18 cellular contexts compared by ENCODE assay signal in the genomic region with DNA sequence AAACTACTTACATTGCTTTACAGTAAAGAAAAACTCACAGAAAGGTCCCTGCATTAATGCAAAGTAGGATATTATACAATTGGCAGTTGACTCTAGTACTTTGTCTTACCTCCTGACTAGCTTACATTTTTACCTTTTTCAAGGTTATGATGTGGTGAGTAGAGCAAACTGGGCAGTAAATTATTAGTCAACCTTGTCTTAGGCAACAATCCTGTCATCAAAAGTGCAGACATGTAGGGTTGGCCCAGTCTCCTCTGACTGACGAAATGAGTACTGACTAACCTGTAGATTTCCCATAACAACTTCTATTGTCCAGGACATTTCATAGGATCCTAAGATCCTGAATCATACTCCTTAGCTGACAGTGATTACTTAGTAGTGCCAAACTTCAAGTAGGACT.
DNase-seq lines count a peak whose midpoint lies in the region; ATAC-seq, FAIRE-seq and TF ChIP-seq lines count a peak whose summit lies in the region.
"Had no signal": no experiment of that assay in that cellular context is flagged by ENCODE, and none has a peak within 500 bp of the region (broad histone marks: within the 10 kb centered on the region; RNA-seq: fewer than 3 reads in every experiment).

No MANE protein-coding gene starts in this region.

- H3K36me3 ChIP-seq in HepG2 (replicated peaks in 1 of 2; ENCODE audit: control insufficient read depth in 1 of 2, insufficient read depth in 2 of 2, low read length in 2 of 2), result 0 out of 5 replicates have a peak, but pooled peaks cover 0 to 2% of the 10 kb centered on the region in 2 experiments
- H3K36me3 ChIP-seq: right atrium auricular region, uterus had no signal

- WGBS in HepG2 (ENCODE audit: low lambda C conversion rate), result 0% methylated on average over 1 of the region's 1 CpG

- DNase-seq in GM12891 (ENCODE audit: insufficient read length, low spot score), result no peak
- DNase-seq in NCI-H226, result peak; percentile 48
- DNase-seq in epithelial cell of proximal tubule (ENCODE audit: low read depth), result peak; percentile 97
- peak; percentile 94 for DNase-seq in HepG2 (ENCODE audit: low spot score)
- DNase-seq in NCI-H748 treated with DMSO at 0.1 percent for 48 hours (lab: John Stamatoyannopoulos, UW), result no peak
- DNase-seq in NCI-H345 treated with DMSO at 0.1 percent for 48 hours (lab: John Stamatoyannopoulos, UW; ENCODE audit: unreplicated experiment), result no peak
- DNase-seq: activated CD4-positive, alpha-beta T cell treated with anti-CD3 and anti-CD28 coated beads, Interleukin-2, amount 50 U/mL, for 1 hour; activated naive CD4-positive, alpha-beta T cell treated with anti-CD3 and anti-CD28 coated beads, Interleukin-2, amount 50 U/mL, for 16 hours; DND-41; left ventricle myocardium inferior; NCI-H1092; stimulated activated CD4-positive, alpha-beta T cell treated with anti-CD3 and anti-CD28 coated beads, Interleukin-1b, Interleukin-23, amount 100 ng/mL, for 48 hours; uterus had no signal

- TF ChIP-seq CTCF in epithelial cell of proximal tubule (conservative IDR thresholded peaks at IDR 0.05; ENCODE audit: low read depth, low read length) (no peak), HepG2 (CRISPR knock-in tag; IDR thresholded peaks at IDR 0.05) (no peak)

- H3K4me1 Mint-ChIP-seq in stimulated activated memory B cell treated with anti-CD40 and anti-IgM and Interleukin-4, amounts not matched to agents 10 μg/mL and 1 μg/mL and 100 μg/mL, for 72 hours, result no peaks in the 10 kb centered on the region

- peak overlapping the region; percentile 42 for H3K9ac ChIP-seq in HepG2 (ENCODE audit: insufficient read depth, low read depth, low read length)

- H3K27me3 Mint-ChIP-seq in stimulated activated memory B cell treated with anti-CD40 and anti-IgM and Interleukin-4, amounts not matched to agents 10 μg/mL and 1 μg/mL and 100 μg/mL, for 72 hours, result no peaks in the 10 kb centered on the region
- H3K27me3 Mint-ChIP-seq: brain had no signal

- H3K27ac ChIP-seq in HepG2 (ENCODE audit: extremely low read length, insufficient read depth, low read length), result peak overlapping the region; percentile 75
- H3K27ac ChIP-seq: esophagus muscularis mucosa, left ventricle myocardium inferior, right atrium auricular region, uterus had no signal

- H2AFZ ChIP-seq in HepG2 (ENCODE audit: low read length), result peak overlapping the region; percentile 65

- no peak for TF ChIP-seq POLR2A in GM12891 (IDR thresholded peaks at IDR 0.05; ENCODE audit: low read depth, low read length)
- TF ChIP-seq POLR2A in HepG2 (IDR thresholded peaks at IDR 0.05; ENCODE audit: insufficient read depth in 1 of 2, low read depth in 2 of 2, low read length in 2 of 2), result no peak

- peaks cover 21% of the 10 kb centered on the region for H3K4me1 ChIP-seq in HepG2 (ENCODE audit: insufficient read depth, low read length)
- H3K4me1 ChIP-seq: esophagus muscularis mucosa, left ventricle myocardium inferior, right atrium auricular region, uterus had no signal

- H3K4me3 Mint-ChIP-seq in stimulated activated memory B cell treated with anti-CD40 and anti-IgM and Interleukin-4, amounts not matched to agents 10 μg/mL and 1 μg/mL and 100 μg/mL, for 72 hours, result no peak overlapping the region
- H3K4me3 Mint-ChIP-seq: brain had no signal

- CTCF ChIA-PET in HepG2 (lab: Yijun Ruan, JAX; ENCODE audit: low intra/inter-chr PET ratio, low total read pairs), result no interaction called here

- no peaks in the 10 kb centered on the region for H3K27me3 ChIP-seq in HepG2 (ENCODE audit: control insufficient read depth in 1 of 2, insufficient read depth in 2 of 2, low read length in 2 of 2)
- H3K27me3 ChIP-seq: esophagus muscularis mucosa, right atrium auricular region, uterus had no signal

- peak overlapping the region; percentile 33; the same call in 1 of the 2 replicates for H3K4me2 ChIP-seq in HepG2 (ENCODE audit: low read depth, low read length)

- H3K27ac Mint-ChIP-seq in stimulated activated memory B cell treated with anti-CD40 and anti-IgM and Interleukin-4, amounts not matched to agents 10 μg/mL and 1 μg/mL and 100 μg/mL, for 72 hours, result no peak overlapping the region
- H3K27ac Mint-ChIP-seq: brain had no signal

- peak; percentile 100 for ATAC-seq in HepG2
- no peak for ATAC-seq in stimulated activated memory B cell treated with anti-CD40 and anti-IgM and Interleukin-4, amounts not matched to agents 10 μg/mL and 1 μg/mL and 100 μg/mL, for 72 hours
- ATAC-seq in HG02938 (IDR thresholded peaks at IDR 0.05; ENCODE audit: unreplicated experiment), result no peak

- TF ChIP-seq RAD21 in HepG2 (CRISPR knock-in tag; IDR thresholded peaks at IDR 0.05), result no peak

- no peaks in the 10 kb centered on the region for H4K20me1 ChIP-seq in HepG2 (ENCODE audit: insufficient read depth, low read length)

- peaks cover 4% of the 10 kb centered on the region for H3K9me3 Mint-ChIP-seq in stimulated activated memory B cell treated with anti-CD40 and anti-IgM and Interleukin-4, amounts not matched to agents 10 μg/mL and 1 μg/mL and 100 μg/mL, for 72 hours

- POLR2A ChIA-PET in HepG2 (lab: Yijun Ruan, JAX), result interaction anchor here (0.7 to 1.4 kb wide), 4 partner anchors 21 to 142 kb away, joined by 3 to 9 read pairs (median 4); a partner anchor contains a TSS

- peak in 1 of 2 experiments; percentile 84; a peak in 2 of 4 replicates for TF ChIP-seq EP300 in HepG2 (IDR thresholded peaks at IDR 0.05; ENCODE audit: low read depth in 2 of 2, low read length in 2 of 2)
- peak; percentile 80; the same call in 1 of the 2 replicates for TF ChIP-seq EP300 in HepG2 (CRISPR knock-in tag; IDR thresholded peaks at IDR 0.05; ENCODE audit: borderline replicate concordance)

- peak; percentile 68 for FAIRE-seq in GM12891 (lab: Jason Lieb, UNC)
- peak; percentile 96 for FAIRE-seq in HepG2 (lab: Jason Lieb, UNC)

- H3K4me3 ChIP-seq in epithelial cell of proximal tubule (ENCODE audit: low read depth, low read length) (no peak overlapping the region), HepG2 (replicated peaks in 1 of 3; ENCODE audit: insufficient read depth in 1 of 3, low read depth in 2 of 3, low read length in 3 of 3) (peak overlapping the region in 1 of 3 experiments; percentile 18; a peak in 1 of 6 replicates)
- H3K4me3 ChIP-seq: esophagus muscularis mucosa, left ventricle myocardium inferior, right atrium auricular region, uterus had no signal

- in situ Hi-C loops in HepG2 (cut with HindIII; ENCODE audit: extremely low pct_ligation_motif_present, low pct_unique_long_range_greater_than_20kb), result no loop called here

- intact Hi-C loops in HepG2 (cut with micrococcal nuclease; ENCODE audit: unreplicated experiment), result loop anchor here (10.0 kb wide), 2 partner anchors 300 to 1470 kb away; no protein-coding TSS in a partner anchor

- no peaks in the 10 kb centered on the region for H3K79me2 ChIP-seq in HepG2 (ENCODE audit: insufficient read depth, low read length)

- no peaks in the 10 kb centered on the region for H3K9me3 ChIP-seq in HepG2 (ENCODE audit: low read length)
- H3K9me3 ChIP-seq: esophagus muscularis mucosa, left ventricle myocardium inferior, right atrium auricular region, uterus had no signal

- BruUV-seq in HepG2 (replicated peaks; lab: Mats Ljungman, UMichigan), result no TSS peak

- H3K36me3 Mint-ChIP-seq in stimulated activated memory B cell treated with anti-CD40 and anti-IgM and Interleukin-4, amounts not matched to agents 10 μg/mL and 1 μg/mL and 100 μg/mL, for 72 hours, result peaks cover 34% of the 10 kb centered on the region

TF ChIP-seq in GM12891, 5 proteins besides CTCF, POLR2A, EP300 and RAD21:
- TF ChIP-seq SPI1 (IDR thresholded peaks at IDR 0.05; ENCODE audit: low read depth, low read length) (no peak), PAX5 (IDR thresholded peaks at IDR 0.05; ENCODE audit: insufficient read depth, low read length, severe bottlenecking) (no peak), POLR2AphosphoS5 (IDR thresholded peaks at IDR 0.05; ENCODE audit: low read depth, low read length) (no peak), TAF1 (IDR thresholded peaks at IDR 0.05; ENCODE audit: low read depth, low read length) (no peak), POU2F2 (IDR thresholded peaks at IDR 0.05; ENCODE audit: low read depth, low read length) (no peak)

TF ChIP-seq in HepG2, 621 proteins besides CTCF, POLR2A, EP300 and RAD21 (continues in another document):
- TF ChIP-seq ZNF879 (CRISPR knock-in tag; IDR thresholded peaks at IDR 0.05), result no peak
- TF ChIP-seq, protein P1, sequence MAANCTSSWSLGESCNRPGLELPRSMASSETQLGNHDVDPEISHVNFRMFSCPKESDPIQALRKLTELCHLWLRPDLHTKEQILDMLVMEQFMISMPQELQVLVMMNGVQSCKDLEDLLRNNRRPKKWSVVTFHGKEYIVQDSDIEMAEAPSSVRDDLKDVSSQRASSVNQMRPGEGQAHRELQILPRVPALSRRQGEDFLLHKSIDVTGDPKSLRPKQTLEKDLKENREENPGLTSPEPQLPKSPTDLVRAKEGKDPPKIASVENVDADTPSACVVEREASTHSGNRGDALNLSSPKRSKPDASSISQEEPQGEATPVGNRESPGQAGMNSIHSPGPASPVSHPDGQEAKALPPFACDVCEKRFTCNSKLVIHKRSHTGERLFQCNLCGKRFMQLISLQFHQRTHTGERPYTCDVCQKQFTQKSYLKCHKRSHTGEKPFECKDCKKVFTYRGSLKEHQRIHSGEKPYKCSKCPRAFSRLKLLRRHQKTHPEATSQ (CRISPR knock-in tag; IDR thresholded peaks at IDR 0.05; ENCODE audit: borderline replicate concordance), result peak; percentile 67; the same call in 1 of the 2 replicates
- no peak for TF ChIP-seq ZNF138 (CRISPR knock-in tag; IDR thresholded peaks at IDR 0.05; ENCODE audit: low read depth)
- no peak for TF ChIP-seq BRD4 (CRISPR knock-in tag; IDR thresholded peaks at IDR 0.05)
- peak; percentile 96 for TF ChIP-seq ZNF644 (CRISPR knock-in tag; IDR thresholded peaks at IDR 0.05; ENCODE audit: low read depth)
- TF ChIP-seq, protein P2, sequence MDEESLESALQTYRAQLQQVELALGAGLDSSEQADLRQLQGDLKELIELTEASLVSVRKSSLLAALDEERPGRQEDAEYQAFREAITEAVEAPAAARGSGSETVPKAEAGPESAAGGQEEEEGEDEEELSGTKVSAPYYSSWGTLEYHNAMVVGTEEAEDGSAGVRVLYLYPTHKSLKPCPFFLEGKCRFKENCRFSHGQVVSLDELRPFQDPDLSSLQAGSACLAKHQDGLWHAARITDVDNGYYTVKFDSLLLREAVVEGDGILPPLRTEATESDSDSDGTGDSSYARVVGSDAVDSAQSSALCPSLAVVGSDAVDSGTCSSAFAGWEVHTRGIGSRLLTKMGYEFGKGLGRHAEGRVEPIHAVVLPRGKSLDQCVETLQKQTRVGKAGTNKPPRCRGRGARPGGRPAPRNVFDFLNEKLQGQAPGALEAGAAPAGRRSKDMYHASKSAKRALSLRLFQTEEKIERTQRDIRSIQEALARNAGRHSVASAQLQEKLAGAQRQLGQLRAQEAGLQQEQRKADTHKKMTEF (CRISPR knock-in tag; IDR thresholded peaks at IDR 0.05), result peak; percentile 71

Comparison
In these comparisons a context has a peak if more than half of its experiments do, and no peak if none do; other contexts are left out.
1. DNase-seq: peak in NCI-H226 (single experiment), epithelial cell of proximal tubule (single experiment) and HepG2 (single experiment); none in GM12891 (single experiment), NCI-H748 treated with DMSO at 0.1 percent for 48 hours (single experiment) and NCI-H345 treated with DMSO at 0.1 percent for 48 hours (single experiment).